1 cellular context compared by ENCODE assay signal in genomic region chr3:196444495-196444894, GRCh38.
TF ChIP-seq lines count a peak whose summit lies in the region.

No MANE protein-coding gene starts in this region.

TF ChIP-seq in IMR-90, 13 proteins besides CTCF, POLR2A, EP300 and RAD21:
- TF ChIP-seq RCOR1 (IDR thresholded peaks at IDR 0.05; ENCODE audit: insufficient replicate concordance, low read length) (no peak), FOS (IDR thresholded peaks at IDR 0.05; ENCODE audit: low read depth, low read length) (no peak), SMC3 (IDR thresholded peaks at IDR 0.05; ENCODE audit: low read depth, low read length) (no peak), MAFK (IDR thresholded peaks at IDR 0.05; ENCODE audit: low read depth, low read length) (no peak), BHLHE40 (IDR thresholded peaks at IDR 0.05; ENCODE audit: low read depth, low read length) (no peak), CEBPB (IDR thresholded peaks at IDR 0.05; ENCODE audit: low read depth, low read length) (no peak), RFX5 (IDR thresholded peaks at IDR 0.05; ENCODE audit: low read depth, low read length) (no peak), MAZ (IDR thresholded peaks at IDR 0.05; ENCODE audit: borderline replicate concordance, low read depth, low read length) (no peak), USF2 (IDR thresholded peaks at IDR 0.05; ENCODE audit: low read depth, low read length) (no peak), NFE2L2 (IDR thresholded peaks at IDR 0.05; ENCODE audit: low read depth, low read length) (no peak), CHD1 (IDR thresholded peaks at IDR 0.05; ENCODE audit: low read depth, low read length) (no peak), MXI1 (IDR thresholded peaks at IDR 0.05; ENCODE audit: borderline replicate concordance, low read depth, low read length) (no peak), ELK1 (IDR thresholded peaks at IDR 0.05; ENCODE audit: borderline replicate concordance, low read depth, low read length) (no peak)
